Comparison of ENCODE assay signal across 13 cellular contexts in the genomic region with DNA sequence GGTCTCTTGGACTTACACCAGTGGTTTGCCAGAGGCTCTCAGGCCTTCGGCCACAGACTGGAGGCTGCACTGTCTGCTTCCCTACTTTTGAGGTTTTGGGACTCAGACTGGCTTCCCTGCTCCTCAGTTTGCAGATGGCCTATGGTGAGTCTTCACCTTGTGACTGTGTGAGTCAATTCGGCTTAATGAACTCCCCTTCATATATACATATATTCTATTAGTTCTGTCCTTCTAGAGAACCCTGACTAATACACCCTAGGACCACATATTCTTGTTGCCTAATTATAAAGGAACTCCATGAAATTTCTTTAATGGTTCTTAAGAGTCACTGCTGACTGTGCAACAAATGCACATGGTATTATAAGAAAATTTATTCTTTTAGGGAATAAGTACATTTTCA. TPM values are rescaled to one million over a fixed set of nuclear protein-coding genes. Genes with fewer than 3 reads are reported as not detected.
"Had no signal": no experiment of that assay in that cellular context is flagged by ENCODE, and none has a peak within 500 bp of the region (broad histone marks: within the 10 kb centered on the region; RNA-seq: fewer than 3 reads in every experiment).

No MANE protein-coding gene starts in this region.

- H3K27me3 ChIP-seq: ascending aorta, cardiac muscle cell, heart right ventricle, right lobe of liver had no signal

- H3K4me1 ChIP-seq: ascending aorta, right lobe of liver had no signal

- H3K4me3 ChIP-seq: ascending aorta, cardiac muscle cell, heart right ventricle, lung, right lobe of liver had no signal

- H3K27ac ChIP-seq: ascending aorta, cardiac muscle cell, heart right ventricle, right lobe of liver had no signal

- DNase-seq: activated B cell treated with CpG ODN at 0.5 μM for 24 hours; activated CD4-positive, alpha-beta T cell treated with anti-CD3 and anti-CD28 coated beads, Interleukin-2, amount 10 ng/mL, durations not matched to agents 24 days and 14 days; activated CD8-positive, alpha-beta T cell treated with anti-CD3 and anti-CD28 coated beads, Interleukin-2, amount 10 ng/mL, durations not matched to agents 7 days and 5 days; activated naive CD4-positive, alpha-beta T cell treated with Interleukin-2 at 50 U/mL for 16 hours; activated naive CD8-positive, alpha-beta T cell treated with anti-CD3 and anti-CD28 coated beads, Interleukin-2, amount 50 U/mL, for 24 hours; heart right ventricle; right lobe of liver; T-helper 2 cell had no signal

- H3K36me3 ChIP-seq: ascending aorta, cardiac muscle cell, heart right ventricle, right lobe of liver had no signal

- FAIRE-seq: frontal cortex, TTC549 had no signal

- H3K9me3 ChIP-seq: ascending aorta, heart right ventricle, right lobe of liver had no signal

- ATAC-seq: activated CD8-positive, alpha-beta T cell treated with anti-CD3 and anti-CD28 coated beads, Interleukin-2, amount 10 ng/mL, durations not matched to agents 7 days and 5 days; activated naive CD8-positive, alpha-beta T cell treated with anti-CD3 and anti-CD28 coated beads, Interleukin-2, amount 50 U/mL, for 24 hours; heart right ventricle; right lobe of liver had no signal

RNA-seq across cellular contexts. Expression of gene PCLAF, which starts 56.7 kb away (rescaled TPM):
- total RNA-seq: ascending aorta had no signal
